Comparison of ENCODE assay signal across 1 cellular context in genomic region chr5:146765089-146765832, GRCh38.
TF ChIP-seq lines count a peak whose summit lies in the region.

No MANE protein-coding gene starts in this region.

TF ChIP-seq in SK-N-SH treated with all-trans-retinoic acid at 6 μM for 48 hours, 23 proteins besides CTCF, POLR2A, EP300 and RAD21 (continued from another document):
- TF ChIP-seq PATZ1 (CRISPR knock-in tag; IDR thresholded peaks at IDR 0.05; ENCODE audit: borderline replicate concordance) (no peak), TCF4 (CRISPR knock-in tag; IDR thresholded peaks at IDR 0.05; ENCODE audit: borderline replicate concordance) (no peak), ESRRG (CRISPR knock-in tag; IDR thresholded peaks at IDR 0.05) (no peak), ZNF70 (CRISPR knock-in tag; IDR thresholded peaks at IDR 0.05) (no peak), TSHZ2 (CRISPR knock-in tag; IDR thresholded peaks at IDR 0.05) (no peak), BACH2 (CRISPR knock-in tag; IDR thresholded peaks at IDR 0.05; ENCODE audit: borderline replicate concordance) (no peak), SNAI2 (CRISPR knock-in tag; IDR thresholded peaks at IDR 0.05) (no peak), ZNF8 (CRISPR knock-in tag; IDR thresholded peaks at IDR 0.05) (no peak)
